In the genomic region with DNA sequence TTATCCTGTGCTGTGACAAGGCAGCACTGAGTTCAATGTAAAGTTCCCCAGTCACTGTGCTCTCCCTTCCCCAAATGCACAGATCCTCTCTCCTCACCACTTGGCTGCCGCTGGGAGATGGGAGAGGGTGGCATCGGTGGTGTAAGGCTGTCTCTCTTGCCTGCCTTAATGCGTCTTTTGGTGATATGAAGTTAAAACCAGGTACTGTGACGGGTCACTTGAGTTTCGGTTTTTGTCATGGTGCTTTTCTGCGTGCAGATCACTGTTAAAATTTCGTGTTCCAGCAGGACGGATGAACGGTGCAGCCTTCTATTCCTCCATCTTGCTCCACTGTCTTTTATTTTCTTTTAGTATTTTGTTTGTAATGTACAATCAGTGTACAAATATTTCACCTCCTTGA, we compare ENCODE assay signal across 17 cellular contexts. TPM values are rescaled to one million over a fixed set of nuclear protein-coding genes. Genes with fewer than 3 reads are reported as not detected.
DNase-seq lines count a peak whose midpoint lies in the region; ATAC-seq, FAIRE-seq and TF ChIP-seq lines count a peak whose summit lies in the region.
"Had no signal": no experiment of that assay in that cellular context is flagged by ENCODE, and none has a peak within 500 bp of the region (broad histone marks: within the 10 kb centered on the region; RNA-seq: fewer than 3 reads in every experiment).

No MANE protein-coding gene starts in this region.

- peak; percentile 45 for DNase-seq in GM12864 (ENCODE audit: low read depth)
- no peak for DNase-seq in T-helper 17 cell
- DNase-seq in activated CD4-positive, alpha-beta T cell treated with anti-CD3 and anti-CD28 coated beads, Interleukin-2, amount 50 U/mL, for 48 hours, result no peak
- DNase-seq in GM19239 (ENCODE audit: insufficient read length, low spot score), result no peak
- DNase-seq in T-helper 2 cell treated with Interferon-gamma antibody and Interleukin-4, amounts not matched to agents 5 μg/mL and 100 μg/mL, for 36 hours (ENCODE audit: low spot score), result no peak
- no peak for DNase-seq in neural progenitor cell (ENCODE audit: low spot score)
- DNase-seq: GM23248, left ventricle myocardium superior, NCI-H187 treated with DMSO at 0.1 percent for 48 hours, NCI-H524, OCI-M1, SK-N-SH had no signal

- H3K9ac ChIP-seq in neural progenitor cell, result no peak overlapping the region
- H3K9ac ChIP-seq: GM23248, SK-N-SH had no signal

- H3K27me3 ChIP-seq in neural progenitor cell, result no peaks in the 10 kb centered on the region

- H3K79me2 ChIP-seq in neural progenitor cell (ENCODE audit: low read depth), result no peaks in the 10 kb centered on the region

- H3K4me3 ChIP-seq in GM12864 (ENCODE audit: low read depth, low read length) (peak overlapping the region; percentile 35), neural progenitor cell (no peak overlapping the region)
- H3K4me3 ChIP-seq: GM23248 had no signal

- H2AFZ ChIP-seq in neural progenitor cell (replicated peaks), result no peak overlapping the region
- H2AFZ ChIP-seq: GM23248 had no signal

- H3F3A ChIP-seq in neural progenitor cell (ENCODE audit: low read depth), result no peaks in the 10 kb centered on the region

- H3K36me3 ChIP-seq in neural progenitor cell, result no peaks in the 10 kb centered on the region

- H3K9me3 ChIP-seq in T-helper 17 cell (ENCODE audit: control insufficient read depth, low read length, poor library complexity, severe bottlenecking) (no peaks in the 10 kb centered on the region), neural progenitor cell (ENCODE audit: low read depth) (no peaks in the 10 kb centered on the region)
- H3K9me3 ChIP-seq: SK-N-SH had no signal

- no peaks in the 10 kb centered on the region for H3K27me3 Mint-ChIP-seq in T-helper 17 cell
- H3K27me3 Mint-ChIP-seq in T-helper 2 cell treated with Interferon-gamma antibody and Interleukin-4, amounts not matched to agents 5 μg/mL and 100 μg/mL, for 36 hours (ENCODE audit: low read depth), result peaks cover 10% of the 10 kb centered on the region
- H3K27me3 Mint-ChIP-seq in neural progenitor cell (ENCODE audit: insufficient read depth, low read depth), result no peaks in the 10 kb centered on the region
- H3K27me3 Mint-ChIP-seq: activated naive CD8-positive, alpha-beta T cell; stimulated activated naive CD8-positive, alpha-beta T cell treated with anti-CD3 and anti-CD28 coated beads, Interleukin-15, Interleukin-2, amounts not matched to agents 100 ng/mL and 50 ng/mL, for 24 hours had no signal

- ATAC-seq in GM19395 (IDR thresholded peaks at IDR 0.05; ENCODE audit: unreplicated experiment), result peak; percentile 64
- peak; percentile 68 for ATAC-seq in HG02938 (IDR thresholded peaks at IDR 0.05; ENCODE audit: unreplicated experiment)
- ATAC-seq in T-helper 17 cell, result no peak
- ATAC-seq: left ventricle myocardium superior had no signal

- no peaks in the 10 kb centered on the region for H3K36me3 Mint-ChIP-seq in T-helper 17 cell (ENCODE audit: low read depth)
- H3K36me3 Mint-ChIP-seq in T-helper 2 cell treated with Interferon-gamma antibody and Interleukin-4, amounts not matched to agents 5 μg/mL and 100 μg/mL, for 36 hours (ENCODE audit: low read depth), result no peaks in the 10 kb centered on the region
- peaks cover 15% of the 10 kb centered on the region for H3K36me3 Mint-ChIP-seq in neural progenitor cell

- TF ChIP-seq CTCF in GM12864 (IDR thresholded peaks at IDR 0.05; ENCODE audit: low read depth, low read length, missing control alignments) (no peak), neural progenitor cell (IDR thresholded peaks at IDR 0.05) (no peak)

- H3K27ac Mint-ChIP-seq in T-helper 17 cell (peak overlapping the region; percentile 2), neural progenitor cell (no peak overlapping the region)
- H3K27ac Mint-ChIP-seq in T-helper 2 cell treated with Interferon-gamma antibody and Interleukin-4, amounts not matched to agents 5 μg/mL and 100 μg/mL, for 36 hours, result no peak overlapping the region
- H3K27ac Mint-ChIP-seq: activated naive CD8-positive, alpha-beta T cell; stimulated activated naive CD8-positive, alpha-beta T cell treated with anti-CD3 and anti-CD28 coated beads, Interleukin-15, Interleukin-2, amounts not matched to agents 100 ng/mL and 50 ng/mL, for 24 hours had no signal

- H4K20me1 ChIP-seq in neural progenitor cell (ENCODE audit: low read depth), result no peaks in the 10 kb centered on the region

- no peak overlapping the region for H3K4me2 ChIP-seq in neural progenitor cell
- H3K4me2 ChIP-seq: SK-N-SH had no signal

- H3K4me1 ChIP-seq in neural progenitor cell, result no peaks in the 10 kb centered on the region

- H3K27ac ChIP-seq in neural progenitor cell, result no peak overlapping the region
- H3K27ac ChIP-seq: GM23248 had no signal

- no peaks in the 10 kb centered on the region for H3K9me3 Mint-ChIP-seq in T-helper 2 cell treated with Interferon-gamma antibody and Interleukin-4, amounts not matched to agents 5 μg/mL and 100 μg/mL, for 36 hours
- H3K9me3 Mint-ChIP-seq in neural progenitor cell, result peaks cover 6% of the 10 kb centered on the region
- H3K9me3 Mint-ChIP-seq: stimulated activated naive CD8-positive, alpha-beta T cell treated with anti-CD3 and anti-CD28 coated beads, Interleukin-15, Interleukin-2, amounts not matched to agents 100 ng/mL and 50 ng/mL, for 24 hours had no signal

- H3K4me1 Mint-ChIP-seq in T-helper 17 cell, result peaks cover 16% of the 10 kb centered on the region
- H3K4me1 Mint-ChIP-seq in T-helper 2 cell treated with Interferon-gamma antibody and Interleukin-4, amounts not matched to agents 5 μg/mL and 100 μg/mL, for 36 hours (ENCODE audit: low read depth), result peaks cover 17% of the 10 kb centered on the region
- no peaks in the 10 kb centered on the region for H3K4me1 Mint-ChIP-seq in neural progenitor cell

- no peak for FAIRE-seq in GM19239 (lab: Jason Lieb, UNC)
- FAIRE-seq: D721Med had no signal

- H3K4me3 Mint-ChIP-seq in T-helper 17 cell (no peak overlapping the region), neural progenitor cell (no peak overlapping the region)
- H3K4me3 Mint-ChIP-seq in T-helper 2 cell treated with Interferon-gamma antibody and Interleukin-4, amounts not matched to agents 5 μg/mL and 100 μg/mL, for 36 hours, result no peak overlapping the region
- H3K4me3 Mint-ChIP-seq: activated naive CD8-positive, alpha-beta T cell; stimulated activated naive CD8-positive, alpha-beta T cell treated with anti-CD3 and anti-CD28 coated beads, Interleukin-15, Interleukin-2, amounts not matched to agents 100 ng/mL and 50 ng/mL, for 24 hours had no signal

RNA-seq across cellular contexts. Expression of a gene that starts 18.6 kb away (rescaled TPM):
- total RNA-seq in T-helper 17 cell, result under 1 TPM; 0.37 to 0.73 TPM
- 2.0 and 5.5 TPM in 2 replicates for total RNA-seq in neural progenitor cell (ENCODE audit: low replicate concordance)
- total RNA-seq: GM23248 had no signal
